Comparison of ENCODE assay signal across 9 cellular contexts in genomic region chr5:133930061-133930823, GRCh38. TPM values are rescaled to one million over a fixed set of nuclear protein-coding genes. Genes with fewer than 3 reads are reported as not detected.
DNase-seq lines count a peak whose midpoint lies in the region; ATAC-seq, FAIRE-seq and TF ChIP-seq lines count a peak whose summit lies in the region.
"Had no signal": no experiment of that assay in that cellular context is flagged by ENCODE, and none has a peak within 500 bp of the region (broad histone marks: within the 10 kb centered on the region; RNA-seq: fewer than 3 reads in every experiment).

No MANE protein-coding gene starts in this region.

- TF ChIP-seq CTCF in tibial artery (IDR thresholded peaks at IDR 0.05) (no peak), progenitor cell of endocrine pancreas (IDR thresholded peaks at IDR 0.05; ENCODE audit: unreplicated experiment) (no peak)

- H3K4me3 ChIP-seq in tibial artery = peak overlapping the region in 1 of 2 donors; percentile 5
- H3K4me3 ChIP-seq: lung had no signal

- ATAC-seq in GM18870 (IDR thresholded peaks at IDR 0.05; ENCODE audit: unreplicated experiment) = peak; percentile 46

- intact Hi-C loops in tibial artery (cut with DNase I; ENCODE audit: low total_unique reads) = no loop called here

- H3K36me3 Mint-ChIP-seq in progenitor cell of endocrine pancreas (ENCODE audit: insufficient read depth) = no peaks in the 10 kb centered on the region

- H3K27ac ChIP-seq in tibial artery = peak overlapping the region; percentile 59 to 70

- H3K27ac Mint-ChIP-seq in progenitor cell of endocrine pancreas = no peak overlapping the region

- no peak overlapping the region for H3K4me3 Mint-ChIP-seq in progenitor cell of endocrine pancreas (ENCODE audit: low read depth)

- peak; percentile 28 for DNase-seq in HTR-8/SVneo (ENCODE audit: insufficient read length, low spot score)
- peak; percentile 19 to 42 for DNase-seq in activated T-helper 1 cell treated with anti-CD3 and anti-CD28 coated beads, Interleukin-2, amount 50 U/mL, for 16 hours (ENCODE audit: low read depth in 1 of 2, low spot score in 1 of 2)
- peak; percentile 47 for DNase-seq in middle frontal gyrus (ENCODE audit: extremely low spot score, low spot score)
- peak; percentile 35 to 88 for DNase-seq in tibial artery
- no peak for DNase-seq in progenitor cell of endocrine pancreas (ENCODE audit: low spot score, unreplicated experiment)
- no peak for DNase-seq in NCI-H2029 treated with DMSO at 0.1 percent for 48 hours (lab: John Stamatoyannopoulos, UW)
- DNase-seq in NCI-H526 (lab: John Stamatoyannopoulos, UW) = no peak

- no peaks in the 10 kb centered on the region for H3K36me3 ChIP-seq in tibial artery

- peaks cover 6% of the 10 kb centered on the region for H3K27me3 Mint-ChIP-seq in progenitor cell of endocrine pancreas

- no peaks in the 10 kb centered on the region for H3K9me3 Mint-ChIP-seq in progenitor cell of endocrine pancreas (ENCODE audit: low read depth)

- FAIRE-seq in HTR-8/SVneo (lab: Jason Lieb, UNC) = no peak

- H3K4me1 ChIP-seq in tibial artery = peaks cover 0 to 42% (median 13%) of the 10 kb centered on the region in 4 donors

- H3K9me3 ChIP-seq in tibial artery = no peaks in the 10 kb centered on the region

- peaks cover 13% of the 10 kb centered on the region for H3K4me1 Mint-ChIP-seq in progenitor cell of endocrine pancreas (ENCODE audit: low read depth)

- no peaks in the 10 kb centered on the region for H3K27me3 ChIP-seq in tibial artery

RNA-seq across cellular contexts. Expression of gene C5orf15, which starts 38.2 kb away (rescaled TPM):
- total RNA-seq in progenitor cell of endocrine pancreas = 52.0 and 58.5 TPM in 2 replicates

Comparison
In these comparisons a context has a peak if more than half of its experiments do, and no peak if none do; other contexts are left out.
1. DNase-seq: peak in HTR-8/SVneo (single experiment), activated T-helper 1 cell treated with anti-CD3 and anti-CD28 coated beads, Interleukin-2, amount 50 U/mL, for 16 hours (2 of 2), middle frontal gyrus (single experiment) and tibial artery (2 of 2); none in progenitor cell of endocrine pancreas (single experiment), NCI-H2029 treated with DMSO at 0.1 percent for 48 hours (single experiment) and NCI-H526 (0 of 2).